12 cellular contexts compared by ENCODE assay signal in genomic region chr22:20203142-20204099, GRCh38. TPM values are rescaled to one million over a fixed set of nuclear protein-coding genes. Genes with fewer than 3 reads are reported as not detected.
A peak's percentile ranks its signal among the peaks of the same experiment; 100 is the strongest.
DNase-seq lines count a peak whose midpoint lies in the region; ATAC-seq and TF ChIP-seq lines count a peak whose summit lies in the region.
"Had no signal": no experiment of that assay in that cellular context is flagged by ENCODE, and none has a peak within 500 bp of the region (broad histone marks: within the 10 kb centered on the region; RNA-seq: fewer than 3 reads in every experiment).

No MANE protein-coding gene starts in this region.

- no peaks in the 10 kb centered on the region for H3K27me3 Mint-ChIP-seq in neural crest cell (ENCODE audit: low read depth)
- H3K27me3 Mint-ChIP-seq in activated naive CD8-positive, alpha-beta T cell treated with anti-CD3 and anti-CD28 coated beads for 36 hours = no peaks in the 10 kb centered on the region

- in situ Hi-C loops in Panc1 (cut with HindIII; ENCODE audit: low pct_unique_long_range_greater_than_20kb, low sequenced_read_pairs) = no loop called here

- H3K9me3 Mint-ChIP-seq in neural crest cell = no peaks in the 10 kb centered on the region
- no peaks in the 10 kb centered on the region for H3K9me3 Mint-ChIP-seq in activated naive CD8-positive, alpha-beta T cell treated with anti-CD3 and anti-CD28 coated beads for 36 hours

- no peak for TF ChIP-seq CTCF in Panc1 (IDR thresholded peaks at IDR 0.05)
- no peak for TF ChIP-seq CTCF in fibroblast of villous mesenchyme (IDR thresholded peaks at IDR 0.05; ENCODE audit: insufficient read depth, low read depth, low read length)
- TF ChIP-seq CTCF in neural crest cell (conservative IDR thresholded peaks at IDR 0.05) = no peak

- CTCF ChIA-PET in Panc1 (lab: Charles Lee) = no interaction called here

- H3K4me1 ChIP-seq in Panc1 (ENCODE audit: control insufficient read depth, insufficient read depth, low read length) = peaks cover 10% of the 10 kb centered on the region

- H3K4me3 ChIP-seq in Panc1 (ENCODE audit: low read depth in 2 of 2, low read length in 2 of 2) = no peak overlapping the region
- no peak overlapping the region for H3K4me3 ChIP-seq in fibroblast of villous mesenchyme (ENCODE audit: low read depth, low read length)

- DNase-seq in Daoy (ENCODE audit: low read depth) = peak; percentile 62
- DNase-seq in Panc1 (ENCODE audit: low read depth, low spot score) = no peak
- peak; percentile 24 for DNase-seq in fibroblast of villous mesenchyme (ENCODE audit: low read depth)
- DNase-seq in neural crest cell (ENCODE audit: low read depth, low spot score) = peak; percentile 12
- no peak for DNase-seq in NCI-H2029 (lab: John Stamatoyannopoulos, UW)
- DNase-seq in DMS114 treated with DMSO at 0.1 percent for 48 hours (lab: John Stamatoyannopoulos, UW; ENCODE audit: unreplicated experiment) = no peak
- no peak for DNase-seq in activated naive CD8-positive, alpha-beta T cell treated with anti-CD3 and anti-CD28 coated beads for 36 hours
- DNase-seq: activated CD4-positive, alpha-beta T cell treated with anti-CD3 and anti-CD28 coated beads, Interleukin-2, amount 50 U/mL, for 1 hour; left colon; NCI-H226 had no signal

- H3K36me3 ChIP-seq in Panc1 (ENCODE audit: control insufficient read depth, insufficient read depth, low read length) = no peaks in the 10 kb centered on the region; the same call in 1 of the 2 replicates

- H3K9me3 ChIP-seq in Panc1 (ENCODE audit: control insufficient read depth, insufficient read depth, low read depth, low read length) = no peaks in the 10 kb centered on the region

- no peak overlapping the region for H3K4me3 Mint-ChIP-seq in neural crest cell
- no peak overlapping the region for H3K4me3 Mint-ChIP-seq in activated naive CD8-positive, alpha-beta T cell treated with anti-CD3 and anti-CD28 coated beads for 36 hours

- peak overlapping the region; percentile 83 for H3K27ac Mint-ChIP-seq in neural crest cell (ENCODE audit: unreplicated experiment)
- H3K27ac Mint-ChIP-seq in activated naive CD8-positive, alpha-beta T cell treated with anti-CD3 and anti-CD28 coated beads for 36 hours = no peak overlapping the region

- no peaks in the 10 kb centered on the region for H3K27me3 ChIP-seq in Panc1 (ENCODE audit: control insufficient read depth, insufficient read depth, low read length)

- no TSS peak for BruUV-seq in Panc1 (replicated peaks; lab: Mats Ljungman, UMichigan)

- H3K27ac ChIP-seq in Panc1 (ENCODE audit: low read length) = no peak overlapping the region

- H3K4me1 Mint-ChIP-seq in neural crest cell = peaks cover 25% of the 10 kb centered on the region
- H3K4me1 Mint-ChIP-seq in activated naive CD8-positive, alpha-beta T cell treated with anti-CD3 and anti-CD28 coated beads for 36 hours = peaks cover 17% of the 10 kb centered on the region

- intact Hi-C loops in Panc1 (cut with micrococcal nuclease; ENCODE audit: unreplicated experiment) = no loop called here

- POLR2A ChIA-PET in Panc1 (lab: Charles Lee) = no interaction called here

- no peaks in the 10 kb centered on the region for H3K36me3 Mint-ChIP-seq in neural crest cell (ENCODE audit: low read depth)
- H3K36me3 Mint-ChIP-seq in activated naive CD8-positive, alpha-beta T cell treated with anti-CD3 and anti-CD28 coated beads for 36 hours = no peaks in the 10 kb centered on the region

- ATAC-seq in Panc1 (peak; percentile 32; the same call in 1 of the 2 replicates), HG03139 (IDR thresholded peaks at IDR 0.05; ENCODE audit: unreplicated experiment) (no peak)
- ATAC-seq: left colon had no signal

RNA-seq across cellular contexts. Expression of gene CCDC188, which starts 52.6 kb away (rescaled TPM):
- total RNA-seq in Daoy (2014; rRNA removed; shearing (Covaris generic)) = 0.51 TPM in 1 of 2 replicates, not detected in the other
- total RNA-seq in Panc1 (2021; ENCODE audit: unreplicated experiment) (not detected), fibroblast of villous mesenchyme (0.43 and 0.97 TPM in 2 replicates), neural crest cell (8.2 and 8.6 TPM in 2 replicates)
- not detected for polyA plus RNA-seq in Panc1 (2012; ENCODE audit: insufficient read length)
- not detected for total RNA-seq in activated naive CD8-positive, alpha-beta T cell treated with anti-CD3 and anti-CD28 coated beads for 36 hours
- total RNA-seq: bronchial epithelial cell had no signal

Comparison
In these comparisons a context has a peak if more than half of its experiments do, and no peak if none do; other contexts are left out.
1. DNase-seq: peak in Daoy (single experiment), fibroblast of villous mesenchyme (single experiment) and neural crest cell (single experiment); none in Panc1 (single experiment), NCI-H2029 (single experiment), DMS114 treated with DMSO at 0.1 percent for 48 hours (single experiment) and activated naive CD8-positive, alpha-beta T cell treated with anti-CD3 and anti-CD28 coated beads for 36 hours (single experiment).